ENCODE assay signal across 15 cellular contexts in the genomic region with DNA sequence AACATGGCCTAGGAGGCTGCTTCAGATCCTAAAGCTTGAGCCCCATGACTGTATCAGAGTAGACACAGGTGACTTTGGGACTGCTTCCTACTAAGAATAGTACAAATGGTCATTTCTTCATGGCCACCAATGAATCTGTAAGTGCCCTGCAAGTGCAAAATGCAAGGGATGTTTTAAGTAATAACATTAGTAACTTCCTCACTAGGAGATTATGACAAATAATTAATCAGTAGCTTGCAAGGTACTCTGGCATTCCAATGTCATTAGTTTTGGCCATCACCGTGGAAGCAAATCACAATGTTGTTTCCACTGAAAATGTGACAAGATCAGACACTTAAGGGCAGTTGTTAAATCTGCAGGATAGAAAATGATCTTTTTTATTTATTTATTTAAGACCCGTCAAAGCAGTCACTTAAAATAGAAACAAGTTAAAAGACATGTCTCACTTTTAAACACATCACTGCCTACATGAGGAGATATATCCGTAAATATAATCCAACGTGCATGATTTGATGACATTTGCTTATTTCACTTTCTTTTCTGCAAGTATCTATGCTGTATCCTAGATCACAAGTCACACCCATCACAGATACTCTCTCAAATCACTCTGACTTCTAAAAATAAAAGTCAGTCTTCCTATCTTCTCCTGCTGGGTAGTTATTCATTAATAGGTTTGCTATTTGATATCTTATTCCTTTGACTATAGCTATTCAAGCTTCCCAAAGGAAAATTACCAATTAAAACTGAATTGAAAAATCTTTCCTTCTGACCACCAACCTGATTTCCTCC.
DNase-seq lines count a peak whose midpoint lies in the region; ATAC-seq and TF ChIP-seq lines count a peak whose summit lies in the region.
"Had no signal": no experiment of that assay in that cellular context is flagged by ENCODE, and none has a peak within 500 bp of the region (broad histone marks: within the 10 kb centered on the region; RNA-seq: fewer than 3 reads in every experiment).

No MANE protein-coding gene starts in this region.

- DNase-seq in A172 (ENCODE audit: low spot score) (peak; percentile 19), GM23248 (peak; percentile 72), foreskin fibroblast (peak; percentile 22 to 33), suprapubic skin (ENCODE audit: low spot score in 2 of 2) (no peak), midbrain (lab: John Stamatoyannopoulos, UW) (no peak), HAP-1 (ENCODE audit: low spot score in 2 of 2) (no peak)
- DNase-seq: lower lobe of right lung, NCI-H187 treated with DMSO at 0.1 percent for 48 hours, NCI-H446 treated with DMSO at 0.1 percent for 48 hours, stomach had no signal

- peak overlapping the region; percentile 58 for H3K4me2 ChIP-seq in GM23248 (ENCODE audit: unreplicated experiment)
- H3K4me2 ChIP-seq: GM23338 had no signal

- H3K9me2 ChIP-seq in GM23248 (ENCODE audit: insufficient read depth), result no peaks in the 10 kb centered on the region

- 14 to 15% methylated on average over 4 of the region's 4 CpGs for WGBS in GM23248 (ENCODE audit: low coverage in 1 of 2, low lambda C conversion rate in 2 of 2, missing lambda C conversion rate in 2 of 2), 2 experiments
- 72% methylated on average over 4 of the region's 4 CpGs for WGBS in suprapubic skin

- peak overlapping the region; percentile 18; the same call in 1 of the 2 replicates for H3K9ac ChIP-seq in GM23248

- H3K9me3 ChIP-seq in GM23248 (ENCODE audit: low read depth) (no peaks in the 10 kb centered on the region), suprapubic skin (no peaks in the 10 kb centered on the region), HAP-1 (no peaks in the 10 kb centered on the region)
- H3K9me3 ChIP-seq: lower lobe of right lung, SJSA1, stomach, vagina had no signal

- TF ChIP-seq CTCF in foreskin fibroblast (IDR thresholded peaks at IDR 0.05; ENCODE audit: low read depth, low read length) (no peak), suprapubic skin (IDR thresholded peaks at IDR 0.05) (no peak)

- TF ChIP-seq POLR2A in suprapubic skin (IDR thresholded peaks at IDR 0.05), result no peak

- TF ChIP-seq EP300 in suprapubic skin (IDR thresholded peaks at IDR 0.05), result no peak

- H4K20me1 ChIP-seq in GM23248 (ENCODE audit: insufficient read depth), result no peaks in the 10 kb centered on the region

- H2AFZ ChIP-seq in GM23248, result no peak overlapping the region
- H2AFZ ChIP-seq: GM23338 had no signal

- no peaks in the 10 kb centered on the region for H3K27me3 ChIP-seq in GM23248 (replicated peaks; ENCODE audit: insufficient read depth)
- no peaks in the 10 kb centered on the region for H3K27me3 ChIP-seq in suprapubic skin
- H3K27me3 ChIP-seq in HAP-1 (ENCODE audit: low read depth), result no peaks in the 10 kb centered on the region
- H3K27me3 ChIP-seq: SJSA1, stomach, vagina had no signal

- H3K4me1 ChIP-seq in GM23248 (ENCODE audit: insufficient read depth) (peaks cover 22% of the 10 kb centered on the region), suprapubic skin (no peaks in the 10 kb centered on the region), HAP-1 (no peaks in the 10 kb centered on the region)
- H3K4me1 ChIP-seq: lower lobe of right lung, SJSA1, vagina had no signal

- in situ Hi-C loops in GM23248 (cut with MboI), result no loop called here
- in situ Hi-C loops in HAP-1 (cut with MboI; ENCODE audit: low sequenced_read_pairs), result no loop called here

- H3K4me3 ChIP-seq in GM23248 (0 out of 2 replicates have a peak overlapping the region, but pooled peaks have one; percentile 18), foreskin fibroblast (ENCODE audit: low read depth in 1 of 2, low read length in 2 of 2) (no peak overlapping the region), suprapubic skin (no peak overlapping the region), HAP-1 (no peak overlapping the region)
- H3K4me3 ChIP-seq: GM23338, lower lobe of right lung, SJSA1, stomach, vagina had no signal

- H3K79me2 ChIP-seq in GM23248 (ENCODE audit: insufficient read depth), result no peaks in the 10 kb centered on the region

- peaks cover 20% of the 10 kb centered on the region; the same call in 1 of the 2 replicates for H3F3A ChIP-seq in GM23248 (ENCODE audit: insufficient read depth)

- H3K36me3 ChIP-seq in GM23248 (ENCODE audit: low read depth) (no peaks in the 10 kb centered on the region), suprapubic skin (no peaks in the 10 kb centered on the region), HAP-1 (replicated peaks) (no peaks in the 10 kb centered on the region)
- H3K36me3 ChIP-seq: lower lobe of right lung, SJSA1, stomach, vagina had no signal

- ATAC-seq in SK-N-SH treated with all-trans-retinoic acid at 6 μM for 48 hours, result peak; percentile 43
- no peak for ATAC-seq in GM18861 (IDR thresholded peaks at IDR 0.05; ENCODE audit: unreplicated experiment)
- ATAC-seq: GM23338, lower lobe of right lung had no signal

- peak overlapping the region; percentile 38 for H3K27ac ChIP-seq in GM23248
- H3K27ac ChIP-seq in suprapubic skin, result no peak overlapping the region
- H3K27ac ChIP-seq: lower lobe of right lung, SJSA1, stomach, vagina had no signal

TF ChIP-seq in SK-N-SH treated with all-trans-retinoic acid at 6 μM for 48 hours, 23 proteins besides CTCF, POLR2A, EP300 and RAD21:
- TF ChIP-seq, protein P1, sequence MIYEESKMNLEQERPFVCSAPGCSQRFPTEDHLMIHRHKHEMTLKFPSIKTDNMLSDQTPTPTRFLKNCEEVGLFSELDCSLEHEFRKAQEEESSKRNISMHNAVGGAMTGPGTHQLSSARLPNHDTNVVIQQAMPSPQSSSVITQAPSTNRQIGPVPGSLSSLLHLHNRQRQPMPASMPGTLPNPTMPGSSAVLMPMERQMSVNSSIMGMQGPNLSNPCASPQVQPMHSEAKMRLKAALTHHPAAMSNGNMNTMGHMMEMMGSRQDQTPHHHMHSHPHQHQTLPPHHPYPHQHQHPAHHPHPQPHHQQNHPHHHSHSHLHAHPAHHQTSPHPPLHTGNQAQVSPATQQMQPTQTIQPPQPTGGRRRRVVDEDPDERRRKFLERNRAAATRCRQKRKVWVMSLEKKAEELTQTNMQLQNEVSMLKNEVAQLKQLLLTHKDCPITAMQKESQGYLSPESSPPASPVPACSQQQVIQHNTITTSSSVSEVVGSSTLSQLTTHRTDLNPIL (CRISPR knock-in tag; IDR thresholded peaks at IDR 0.05; ENCODE audit: low read depth), result no peak
- no peak for TF ChIP-seq SNAI2 (CRISPR knock-in tag; IDR thresholded peaks at IDR 0.05)
- no peak for TF ChIP-seq ZC3H10 (CRISPR knock-in tag; IDR thresholded peaks at IDR 0.05)
- TF ChIP-seq RARB (CRISPR knock-in tag; IDR thresholded peaks at IDR 0.05), result no peak
- TF ChIP-seq, protein P2, sequence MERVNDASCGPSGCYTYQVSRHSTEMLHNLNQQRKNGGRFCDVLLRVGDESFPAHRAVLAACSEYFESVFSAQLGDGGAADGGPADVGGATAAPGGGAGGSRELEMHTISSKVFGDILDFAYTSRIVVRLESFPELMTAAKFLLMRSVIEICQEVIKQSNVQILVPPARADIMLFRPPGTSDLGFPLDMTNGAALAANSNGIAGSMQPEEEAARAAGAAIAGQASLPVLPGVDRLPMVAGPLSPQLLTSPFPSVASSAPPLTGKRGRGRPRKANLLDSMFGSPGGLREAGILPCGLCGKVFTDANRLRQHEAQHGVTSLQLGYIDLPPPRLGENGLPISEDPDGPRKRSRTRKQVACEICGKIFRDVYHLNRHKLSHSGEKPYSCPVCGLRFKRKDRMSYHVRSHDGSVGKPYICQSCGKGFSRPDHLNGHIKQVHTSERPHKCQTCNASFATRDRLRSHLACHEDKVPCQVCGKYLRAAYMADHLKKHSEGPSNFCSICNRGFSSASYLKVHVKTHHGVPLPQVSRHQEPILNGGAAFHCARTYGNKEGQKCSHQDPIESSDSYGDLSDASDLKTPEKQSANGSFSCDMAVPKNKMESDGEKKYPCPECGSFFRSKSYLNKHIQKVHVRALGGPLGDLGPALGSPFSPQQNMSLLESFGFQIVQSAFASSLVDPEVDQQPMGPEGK (CRISPR knock-in tag; IDR thresholded peaks at IDR 0.05; ENCODE audit: borderline replicate concordance), result no peak
- no peak for TF ChIP-seq PPARA (CRISPR knock-in tag; IDR thresholded peaks at IDR 0.05; ENCODE audit: borderline replicate concordance)
- no peak for TF ChIP-seq TOX (CRISPR knock-in tag; IDR thresholded peaks at IDR 0.05; ENCODE audit: borderline replicate concordance)
- TF ChIP-seq, protein P3, sequence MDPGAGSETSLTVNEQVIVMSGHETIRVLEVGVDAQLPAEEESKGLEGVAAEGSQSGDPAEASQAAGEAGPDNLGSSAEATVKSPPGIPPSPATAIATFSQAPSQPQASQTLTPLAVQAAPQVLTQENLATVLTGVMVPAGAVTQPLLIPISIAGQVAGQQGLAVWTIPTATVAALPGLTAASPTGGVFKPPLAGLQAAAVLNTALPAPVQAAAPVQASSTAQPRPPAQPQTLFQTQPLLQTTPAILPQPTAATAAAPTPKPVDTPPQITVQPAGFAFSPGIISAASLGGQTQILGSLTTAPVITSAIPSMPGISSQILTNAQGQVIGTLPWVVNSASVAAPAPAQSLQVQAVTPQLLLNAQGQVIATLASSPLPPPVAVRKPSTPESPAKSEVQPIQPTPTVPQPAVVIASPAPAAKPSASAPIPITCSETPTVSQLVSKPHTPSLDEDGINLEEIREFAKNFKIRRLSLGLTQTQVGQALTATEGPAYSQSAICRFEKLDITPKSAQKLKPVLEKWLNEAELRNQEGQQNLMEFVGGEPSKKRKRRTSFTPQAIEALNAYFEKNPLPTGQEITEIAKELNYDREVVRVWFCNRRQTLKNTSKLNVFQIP (CRISPR knock-in tag; IDR thresholded peaks at IDR 0.05; ENCODE audit: borderline replicate concordance, low read depth), result no peak
- no peak for TF ChIP-seq CSDC2 (CRISPR knock-in tag; IDR thresholded peaks at IDR 0.05)
- TF ChIP-seq ZNF565 (CRISPR knock-in tag; conservative IDR thresholded peaks at IDR 0.05; ENCODE audit: low read depth), result no peak
- TF ChIP-seq GLIS3 (CRISPR knock-in tag; IDR thresholded peaks at IDR 0.05), result no peak

Comparison
In these comparisons a context has a peak if more than half of its experiments do, and no peak if none do; other contexts are left out.
1. DNase-seq: peak in A172 (single experiment), GM23248 (single experiment) and foreskin fibroblast (2 of 2); none in suprapubic skin (0 of 2), midbrain (single experiment) and HAP-1 (0 of 2).